25 cellular contexts compared by ENCODE assay signal in genomic region chr4:89897867-89898266, GRCh38. TPM values are rescaled to one million over a fixed set of nuclear protein-coding genes. Genes with fewer than 3 reads are reported as not detected.
"Had no signal": no experiment of that assay in that cellular context is flagged by ENCODE, and none has a peak within 500 bp of the region (broad histone marks: within the 10 kb centered on the region; RNA-seq: fewer than 3 reads in every experiment).

No MANE protein-coding gene starts in this region.

- H3K36me3 ChIP-seq: esophagus muscularis mucosa, gastrocnemius medialis, neutrophil, right atrium auricular region, sigmoid colon, thoracic aorta had no signal

- H3K9me3 ChIP-seq: esophagus muscularis mucosa, gastrocnemius medialis, neutrophil, right atrium auricular region, sigmoid colon, thoracic aorta had no signal

- H3K4me1 ChIP-seq: esophagus muscularis mucosa, right atrium auricular region, sigmoid colon had no signal

- H3K4me3 ChIP-seq: coronary artery, gastrocnemius medialis, right atrium auricular region, sigmoid colon, skin epidermis, thoracic aorta had no signal

- FAIRE-seq: endometrium, urothelium cell line had no signal

- DNase-seq: effector memory CD4-positive, alpha-beta T cell; gastrocnemius medialis; glutamatergic neuron; islet precursor cell; mesenchymal stem cell; nephron progenitor cell; posterior cingulate gyrus; sigmoid colon; stimulated activated CD4-positive, alpha-beta T cell treated with anti-CD3 and anti-CD28 coated beads, Interleukin-2, amount 100 ng/mL, for 24 hours; stimulated activated CD4-positive, alpha-beta T cell treated with anti-CD3 and anti-CD28 coated beads, Interleukin-4, amount 100 ng/mL, for 4 hours; stimulated activated naive CD8-positive, alpha-beta T cell treated with anti-CD3 and anti-CD28 coated beads, Interleukin-15, amount 100 ng/mL, for 72 hours; trophoblast cell had no signal

- H3K27ac ChIP-seq: coronary artery, epithelial cell of prostate, esophagus muscularis mucosa, gastrocnemius medialis, neutrophil, right atrium auricular region, sigmoid colon, skin epidermis, thoracic aorta had no signal

- ATAC-seq: gastrocnemius medialis; naive thymus-derived CD4-positive, alpha-beta T cell had no signal

- H3K27me3 ChIP-seq: esophagus muscularis mucosa, gastrocnemius medialis, neutrophil, right atrium auricular region, sigmoid colon had no signal

RNA-seq across cellular contexts. Expression of gene MMRN1, which starts 3.2 kb away (rescaled TPM):
- total RNA-seq: chondrocyte, fibroblast of villous mesenchyme, osteoblast had no signal
